Comparison of ENCODE assay signal across 8 cellular contexts in the genomic region with DNA sequence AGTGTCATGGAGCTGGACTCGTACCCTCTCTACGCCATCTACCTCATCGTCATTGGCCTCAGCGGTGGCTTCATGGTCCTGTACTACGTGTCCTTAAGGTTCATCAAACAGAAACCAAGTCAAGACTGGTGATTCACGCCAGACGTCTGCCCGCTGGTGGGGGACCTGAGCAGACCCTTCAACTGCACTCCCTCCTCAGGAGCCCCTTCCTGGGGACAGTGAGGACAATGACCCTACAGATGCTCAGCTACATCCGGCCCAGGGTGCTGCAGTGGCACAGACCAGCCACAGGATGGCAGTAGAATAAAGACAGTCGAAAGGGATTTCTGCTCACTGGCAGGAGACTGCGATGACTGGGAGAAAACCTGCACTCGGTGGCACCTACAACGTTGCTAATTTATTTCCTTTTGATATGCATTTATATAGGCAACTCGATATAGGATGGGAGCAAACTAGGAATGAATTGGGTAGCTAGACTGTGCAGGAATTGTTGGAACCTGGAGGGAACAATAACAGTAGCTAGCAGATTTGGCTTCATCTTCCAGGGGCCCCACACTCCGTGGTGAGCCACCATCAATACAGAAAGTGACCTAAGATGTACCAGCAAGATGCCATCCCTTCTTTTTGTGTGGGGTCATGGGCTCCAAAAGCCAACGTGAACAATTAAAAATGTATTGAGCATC. TPM values are rescaled to one million over a fixed set of nuclear protein-coding genes. Genes with fewer than 3 reads are reported as not detected.
DNase-seq lines count a peak whose midpoint lies in the region; ATAC-seq and TF ChIP-seq lines count a peak whose summit lies in the region.

No MANE protein-coding gene starts in this region.

- peak overlapping the region in 1 of 5 experiments; percentile 12 for H3K27ac Mint-ChIP-seq in brain
- no peak overlapping the region for H3K27ac Mint-ChIP-seq in immature natural killer cell

- H3K4me3 ChIP-seq in GM06990 (replicated peaks; ENCODE audit: low read depth, low read length), result no peak overlapping the region

- TF ChIP-seq CTCF in GM06990 (IDR thresholded peaks at IDR 0.05; ENCODE audit: insufficient read depth, low read length, poor library complexity, severe bottlenecking) (peak; percentile 98), brain (conservative IDR thresholded peaks at IDR 0.05) (peak; percentile 71 to 85)

- H3K36me3 Mint-ChIP-seq in brain, result no peaks in the 10 kb centered on the region
- H3K36me3 Mint-ChIP-seq in immature natural killer cell, result no peaks in the 10 kb centered on the region

- no peaks in the 10 kb centered on the region for H3K27me3 ChIP-seq in GM06990 (replicated peaks; ENCODE audit: control insufficient read depth, insufficient read depth, low read length)

- DNase-seq in GM06990 (ENCODE audit: extremely low read depth, insufficient read length) (peak; percentile 33), NCI-H2029 (lab: John Stamatoyannopoulos, UW) (peak; percentile 48), UCSD-AML1 (lab: John Stamatoyannopoulos, UW; ENCODE audit: unreplicated experiment) (peak; percentile 54), immature natural killer cell (peak; percentile 17 to 36 (median 30))
- peak; percentile 81 for DNase-seq in stimulated activated CD4-positive, alpha-beta T cell treated with anti-CD3 and anti-CD28 coated beads, Interleukin-15, amount 100 ng/mL, for 24 hours

- peak overlapping the region in 1 of 5 experiments; percentile 48 for H3K4me3 Mint-ChIP-seq in brain
- peak overlapping the region in 2 of 5 donors; percentile 36 to 51 for H3K4me3 Mint-ChIP-seq in immature natural killer cell

- H3K27me3 Mint-ChIP-seq in brain (peaks cover 7% of the 10 kb centered on the region), immature natural killer cell (ENCODE audit: low read depth in 3 of 3) (peaks cover 4 to 5% (median 4%) of the 10 kb centered on the region in 3 donors)

- peaks cover 18% of the 10 kb centered on the region for H3K4me1 Mint-ChIP-seq in brain
- H3K4me1 Mint-ChIP-seq in immature natural killer cell, result peaks cover 5 to 6% of the 10 kb centered on the region in 2 donors

- peak; percentile 90 for ATAC-seq in HG02678 (IDR thresholded peaks at IDR 0.05; ENCODE audit: unreplicated experiment)
- ATAC-seq in HG02885 (IDR thresholded peaks at IDR 0.05; ENCODE audit: poor library complexity, unreplicated experiment), result no peak

- H3K9me3 Mint-ChIP-seq in brain, result no peaks in the 10 kb centered on the region
- H3K9me3 Mint-ChIP-seq in immature natural killer cell, result no peaks in the 10 kb centered on the region

- no peaks in the 10 kb centered on the region for H3K36me3 ChIP-seq in GM06990 (ENCODE audit: control insufficient read depth, insufficient read depth, low read length)

RNA-seq across cellular contexts. Expression of gene ABCG8, which starts 39.2 kb away (rescaled TPM):
- polyA plus RNA-seq in brain (ENCODE audit: insufficient read depth, low read depth, low replicate concordance), result not detected
- not detected for polyA plus RNA-seq in immature natural killer cell

RNA-seq across cellular contexts. Expression of gene ABCG5, which starts 39.3 kb away (rescaled TPM):
- not detected for polyA plus RNA-seq in brain (ENCODE audit: insufficient read depth, low read depth, low replicate concordance)
- polyA plus RNA-seq in immature natural killer cell, result not detected

Comparison
In these comparisons a context has a peak if more than half of its experiments do, and no peak if none do; other contexts are left out.
1. DNase-seq: peak in every context shown above with its lines; median percentile 81 in stimulated activated CD4-positive, alpha-beta T cell treated with anti-CD3 and anti-CD28 coated beads, Interleukin-15, amount 100 ng/mL, for 24 hours; 54 in UCSD-AML1; 48 in NCI-H2029; 33 in GM06990; 30 in immature natural killer cell.